Comparison of ENCODE assay signal across 8 cellular contexts in the genomic region with DNA sequence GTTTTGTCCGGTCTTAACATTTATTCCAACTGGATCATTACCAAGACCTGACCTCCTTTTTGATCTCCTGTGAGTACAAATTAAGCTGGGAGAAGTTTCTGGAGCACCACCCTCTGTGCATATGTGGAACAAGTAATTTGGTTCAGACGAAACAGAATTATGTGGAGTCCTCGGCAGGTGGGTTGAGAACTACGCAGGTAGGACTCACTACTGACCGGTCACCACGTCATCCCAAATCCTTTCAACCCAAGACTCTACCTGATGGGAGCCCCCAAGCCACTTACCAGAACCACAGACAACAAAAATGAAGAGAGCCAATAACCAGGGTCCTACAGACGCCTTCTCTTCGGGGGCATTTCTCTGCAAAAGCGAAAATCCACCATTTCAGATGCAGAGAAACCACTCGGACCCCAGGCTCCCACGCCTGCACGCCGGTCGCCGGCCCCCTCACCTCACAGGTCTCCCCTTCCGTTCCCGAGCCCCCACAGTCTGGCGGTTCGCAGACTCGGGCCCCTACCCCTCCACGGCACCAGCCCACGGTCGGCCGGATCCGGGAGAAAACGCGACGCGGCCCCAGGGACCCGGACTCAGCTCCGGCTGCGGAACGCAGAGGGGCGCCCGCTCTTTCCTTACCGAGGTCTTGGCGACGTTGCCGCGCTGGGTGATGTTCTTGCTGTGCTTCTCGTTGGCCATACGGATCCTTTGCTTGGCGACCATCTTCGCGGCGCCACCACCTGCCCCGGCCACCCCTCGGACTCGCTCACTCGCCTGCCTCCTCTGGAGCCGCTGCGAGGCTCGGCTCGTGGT. TPM values are rescaled to one million over a fixed set of nuclear protein-coding genes. Genes with fewer than 3 reads are reported as not detected.
DNase-seq lines count a peak whose midpoint lies in the region; ATAC-seq and TF ChIP-seq lines count a peak whose summit lies in the region.

No MANE protein-coding gene starts in this region.

- H3K4me2 ChIP-seq in fibroblast of lung (ENCODE audit: extremely low read depth, insufficient read depth, low read length) (peak overlapping the region; percentile 97), neural cell (ENCODE audit: low read length) (peak overlapping the region; percentile 96)

- TF ChIP-seq CTCF in CD4-positive, alpha-beta T cell (IDR thresholded peaks at IDR 0.05), result no peak
- TF ChIP-seq CTCF in fibroblast of lung (conservative IDR thresholded peaks at IDR 0.05 in 1 of 2, IDR thresholded peaks at IDR 0.05 in 1 of 2; ENCODE audit: low read depth in 1 of 2, low read length in 2 of 2) (no peak), neural cell (IDR thresholded peaks at IDR 0.05; ENCODE audit: poor library complexity, severe bottlenecking) (no peak)

- H4K20me1 ChIP-seq in fibroblast of lung (ENCODE audit: control insufficient read depth, extremely low read depth, insufficient read depth, low read length), result peaks cover 1% of the 10 kb centered on the region
- no peaks in the 10 kb centered on the region for H4K20me1 ChIP-seq in neural cell (ENCODE audit: insufficient read depth)

- DNase-seq in CD4-positive, alpha-beta T cell, result peak; percentile 26 to 58 (median 38)
- DNase-seq in NAMALWA (ENCODE audit: low spot score) (peak; percentile 44), fibroblast of lung (ENCODE audit: low read depth in 2 of 2) (peak; percentile 15 to 24), ecto neural progenitor cell (ENCODE audit: low spot score) (no peak)
- DNase-seq in activated CD8-positive, alpha-beta memory T cell treated with anti-CD3 and anti-CD28 coated beads, Interleukin-2, amount 50 U/mL, for 48 hours, result peak; percentile 78

- H3K9me2 ChIP-seq in neural cell (ENCODE audit: insufficient read depth, low read length), result no peaks in the 10 kb centered on the region

- peak; percentile 3 for ATAC-seq in CD4-positive, alpha-beta T cell (ENCODE audit: poor library complexity)
- ATAC-seq in GM21390 (IDR thresholded peaks at IDR 0.05; ENCODE audit: unreplicated experiment), result peak; percentile 11

- H3K4me1 Mint-ChIP-seq in CD4-positive, alpha-beta T cell (ENCODE audit: low read depth), result peaks cover 71% of the 10 kb centered on the region

- H3K79me2 ChIP-seq in fibroblast of lung (ENCODE audit: control insufficient read depth, insufficient read depth, low read length), result peaks cover 75% of the 10 kb centered on the region
- H3K79me2 ChIP-seq in neural cell (replicated peaks; ENCODE audit: insufficient read depth, low read length), result peaks cover 62% of the 10 kb centered on the region

- H3K4me3 ChIP-seq in fibroblast of lung (replicated peaks in 1 of 4; ENCODE audit: control extremely low read depth in 1 of 4, insufficient read depth in 1 of 4, low read depth in 3 of 4, low read length in 4 of 4), result peak overlapping the region; percentile 77 to 97 (median 93)
- H3K4me3 ChIP-seq in neural cell (ENCODE audit: low read length), result peak overlapping the region; percentile 94
- peak overlapping the region; percentile 95 for H3K4me3 ChIP-seq in thymus (ENCODE audit: low read length)

- peak overlapping the region; percentile 98 for H3K27ac ChIP-seq in CD4-positive, alpha-beta T cell (ENCODE audit: low read depth, low read length)
- H3K27ac ChIP-seq in fibroblast of lung (ENCODE audit: insufficient read depth, low read length) (peak overlapping the region; percentile 95), neural cell (ENCODE audit: low read length) (peak overlapping the region; percentile 97), thymus (ENCODE audit: low read depth) (peak overlapping the region; percentile 98)

- no peak for TF ChIP-seq EP300 in neural cell (conservative IDR thresholded peaks at IDR 0.05; ENCODE audit: poor library complexity, severe bottlenecking)

- intact Hi-C loops in CD4-positive, alpha-beta T cell (cut with DNase I, micrococcal nuclease), result loop anchor here (1.0 to 10.0 kb wide), 7 partner anchors 58 to 733 kb away; partner anchors contain the start of genes RNF13 (in 2 of the 2), SIAH2 (in 2 of the 2), ERICH6 (in 1 of the 2) and PFN2 (in 1 of the 2)

- peaks cover 68% of the 10 kb centered on the region for H3K36me3 Mint-ChIP-seq in CD4-positive, alpha-beta T cell (ENCODE audit: low read depth)

- CTCF ChIA-PET in CD4-positive, alpha-beta T cell (lab: Charles Lee), result interaction anchor here (0.9 to 2.4 kb wide), 4 partner anchors 60 to 214 kb away, joined by 3 to 7 read pairs (median 4); partner anchors contain the start of gene TSC22D2

- H2AFZ ChIP-seq in fibroblast of lung (ENCODE audit: low read length) (no peak overlapping the region), neural cell (ENCODE audit: low read depth, low read length) (peak overlapping the region; percentile 47)

- H3K27ac Mint-ChIP-seq in CD4-positive, alpha-beta T cell, result peak overlapping the region; percentile 93

- H3K27me3 Mint-ChIP-seq in CD4-positive, alpha-beta T cell, result no peaks in the 10 kb centered on the region

- POLR2A ChIA-PET in CD4-positive, alpha-beta T cell (lab: Charles Lee), result interaction anchor here (0.6 to 8.1 kb wide), 29 partner anchors 8 to 793 kb away, joined by 3 to 146 read pairs (median 5); partner anchors contain the start of genes ERICH6, PFN2, SELENOT and SIAH2

- peaks cover 2% of the 10 kb centered on the region for H3K4me1 ChIP-seq in fibroblast of lung (ENCODE audit: control insufficient read depth, extremely low read depth, insufficient read depth, low read length)
- H3K4me1 ChIP-seq in thymus (ENCODE audit: control insufficient read depth, insufficient read depth, low read length), result peaks cover 2% of the 10 kb centered on the region

- under 1% methylated on average over 54 of the region's 54 CpGs for WGBS in thymus

- H3K36me3 ChIP-seq in fibroblast of lung (ENCODE audit: control insufficient read depth, insufficient read depth, low read length), result no peaks in the 10 kb centered on the region
- peaks cover 6% of the 10 kb centered on the region for H3K36me3 ChIP-seq in neural cell (ENCODE audit: insufficient read depth, low read length)
- no peaks in the 10 kb centered on the region for H3K36me3 ChIP-seq in thymus (ENCODE audit: control insufficient read depth, insufficient read depth)

- no peaks in the 10 kb centered on the region for H3K9me3 Mint-ChIP-seq in CD4-positive, alpha-beta T cell

- no peaks in the 10 kb centered on the region for H3K27me3 ChIP-seq in CD4-positive, alpha-beta T cell (ENCODE audit: control insufficient read depth, insufficient read depth, low read length)
- H3K27me3 ChIP-seq in fibroblast of lung (ENCODE audit: control insufficient read depth, insufficient read depth, low read length) (no peaks in the 10 kb centered on the region), neural cell (ENCODE audit: insufficient read depth, low read depth, low read length) (no peaks in the 10 kb centered on the region), thymus (ENCODE audit: control insufficient read depth, insufficient read depth) (no peaks in the 10 kb centered on the region)

- peak overlapping the region; percentile 91 for H3K4me3 Mint-ChIP-seq in CD4-positive, alpha-beta T cell

- TF ChIP-seq RAD21 in neural cell (conservative IDR thresholded peaks at IDR 0.05), result no peak

- peak overlapping the region; percentile 97 for H3K9ac ChIP-seq in fibroblast of lung (ENCODE audit: insufficient read depth, low read length)
- H3K9ac ChIP-seq in neural cell (ENCODE audit: low read length), result peak overlapping the region; percentile 96

- H3F3A ChIP-seq in neural cell (ENCODE audit: insufficient read depth, low read length, poor library complexity, severe bottlenecking), result no peaks in the 10 kb centered on the region

- no peaks in the 10 kb centered on the region for H3K9me3 ChIP-seq in CD4-positive, alpha-beta T cell (ENCODE audit: control insufficient read depth, low read length)
- H3K9me3 ChIP-seq in fibroblast of lung (ENCODE audit: control insufficient read depth, insufficient read depth, low read depth, low read length), result no peaks in the 10 kb centered on the region
- H3K9me3 ChIP-seq in neural cell (ENCODE audit: low read length), result no peaks in the 10 kb centered on the region
- no peaks in the 10 kb centered on the region for H3K9me3 ChIP-seq in thymus (ENCODE audit: control insufficient read depth)

RNA-seq across cellular contexts. Expression of gene SERP1, which starts 0.7 kb away (rescaled TPM):
- total RNA-seq in CD4-positive, alpha-beta T cell, result 100 to 1,000 TPM; 141 to 147 TPM
- 116 and 135 TPM in 2 replicates for total RNA-seq in fibroblast of lung
- polyA plus RNA-seq in fibroblast of lung, result 82.9 and 105 TPM in 2 replicates
- polyA plus RNA-seq in fibroblast of lung (2012), result 85.2 and 93.5 TPM in 2 replicates
- 10.0 and 19.1 TPM in 2 replicates for polyA minus RNA-seq in fibroblast of lung (ENCODE audit: low replicate concordance)
- 106 and 120 TPM in 2 replicates for polyA plus RNA-seq in neural cell
- 126 and 144 TPM in 2 replicates for polyA minus RNA-seq in neural cell
- polyA plus RNA-seq in thymus, result 94.1 TPM

RNA-seq across cellular contexts. Expression of gene EIF2A, which starts 1.0 kb away (rescaled TPM):
- 100 to 1,000 TPM; 115 to 122 TPM for total RNA-seq in CD4-positive, alpha-beta T cell
- 128 and 248 TPM in 2 replicates for total RNA-seq in fibroblast of lung
- polyA plus RNA-seq in fibroblast of lung, result 167 and 208 TPM in 2 replicates
- polyA plus RNA-seq in fibroblast of lung (2012), result 55.2 and 59.5 TPM in 2 replicates
- polyA minus RNA-seq in fibroblast of lung (ENCODE audit: low replicate concordance), result 8.1 and 12.2 TPM in 2 replicates
- 67.9 and 82.6 TPM in 2 replicates for polyA plus RNA-seq in neural cell
- polyA minus RNA-seq in neural cell, result 104 and 118 TPM in 2 replicates
- polyA plus RNA-seq in thymus, result 91.8 TPM

RNA-seq across cellular contexts. Expression of gene SELENOT, which starts 57.5 kb away (rescaled TPM):
- total RNA-seq in CD4-positive, alpha-beta T cell, result 100 to 1,000 TPM; 110 to 115 TPM
- total RNA-seq in fibroblast of lung, result 52.1 and 130 TPM in 2 replicates
- polyA plus RNA-seq in fibroblast of lung (347 and 365 TPM in 2 replicates), neural cell (249 and 268 TPM in 2 replicates), thymus (64.5 TPM)
- polyA plus RNA-seq in fibroblast of lung (2012), result 104 and 120 TPM in 2 replicates
- polyA minus RNA-seq in fibroblast of lung (ENCODE audit: low replicate concordance) (420 and 427 TPM in 2 replicates), neural cell (125 and 171 TPM in 2 replicates)
